ENCODE assay signal across 8 cellular contexts in genomic region chr18:59070181-59070912, GRCh38.
DNase-seq lines count a peak whose midpoint lies in the region; ATAC-seq and TF ChIP-seq lines count a peak whose summit lies in the region.

No MANE protein-coding gene starts in this region.

- H2AFZ ChIP-seq in MM.1S (ENCODE audit: low read length) (no peak overlapping the region), SU-DHL-6 (ENCODE audit: low read depth, low read length, severe bottlenecking) (peak overlapping the region; percentile 23)

- POLR2A ChIA-PET in activated naive CD8-positive, alpha-beta T cell treated with anti-CD3 and anti-CD28 coated beads, Interleukin-2, amount 10 ng/mL, durations not matched to agents 7 days and 5 days (lab: Charles Lee), result no interaction called here

- no peaks in the 10 kb centered on the region for H3K9me3 Mint-ChIP-seq in activated naive CD8-positive, alpha-beta T cell treated with anti-CD3 and anti-CD28 coated beads, Interleukin-2, amount 10 ng/mL, durations not matched to agents 7 days and 5 days

- TF ChIP-seq POLR2A in heart left ventricle (IDR thresholded peaks at IDR 0.05), result no peak

- H3K36me3 Mint-ChIP-seq in activated naive CD8-positive, alpha-beta T cell treated with anti-CD3 and anti-CD28 coated beads, Interleukin-2, amount 10 ng/mL, durations not matched to agents 7 days and 5 days, result no peaks in the 10 kb centered on the region

- DNase-seq in GOT3 (lab: John Stamatoyannopoulos, UW), result peak; percentile 38
- peak; percentile 87 for DNase-seq in MM.1S
- peak; percentile 78 for DNase-seq in activated naive CD8-positive, alpha-beta T cell treated with anti-CD3 and anti-CD28 coated beads, Interleukin-2, amount 10 ng/mL, durations not matched to agents 7 days and 5 days
- DNase-seq in heart left ventricle, result peak; percentile 82 to 87 (median 82)
- peak; percentile 84 for DNase-seq in putamen (ENCODE audit: low spot score)
- peak; percentile 91 to 96 for DNase-seq in aorta

- no peaks in the 10 kb centered on the region for H3K9me2 ChIP-seq in DOHH2 (replicated peaks; ENCODE audit: control insufficient read depth, low read length)
- no peaks in the 10 kb centered on the region for H3K9me2 ChIP-seq in MM.1S (replicated peaks; ENCODE audit: insufficient read depth, low read length)
- no peaks in the 10 kb centered on the region for H3K9me2 ChIP-seq in SU-DHL-6 (replicated peaks; ENCODE audit: insufficient read depth, low read length)

- no peaks in the 10 kb centered on the region for H4K20me1 ChIP-seq in DOHH2 (ENCODE audit: control insufficient read depth, insufficient read depth, low read depth, low read length)
- no peaks in the 10 kb centered on the region for H4K20me1 ChIP-seq in MM.1S (ENCODE audit: insufficient read depth, low read length)
- H4K20me1 ChIP-seq in SU-DHL-6 (ENCODE audit: low read depth, low read length), result no peaks in the 10 kb centered on the region

- TF ChIP-seq CTCF in DOHH2 (IDR thresholded peaks at IDR 0.05; ENCODE audit: low read depth, low read length, poor library complexity, severe bottlenecking) (peak; percentile 90), MM.1S (IDR thresholded peaks at IDR 0.05; ENCODE audit: low read length) (peak; percentile 86), SU-DHL-6 (IDR thresholded peaks at IDR 0.05; ENCODE audit: insufficient read depth, low read length, poor library complexity, severe bottlenecking) (peak; percentile 97), heart left ventricle (IDR thresholded peaks at IDR 0.05) (peak; percentile 81 to 94 (median 86))

- intact Hi-C loops in heart left ventricle (cut with DNase I) (loop anchor here (1.0 to 10.0 kb wide), 6 partner anchors 289 to 556 kb away; no protein-coding TSS in a partner anchor), aorta (cut with DNase I) (loop anchor here in 1 of 2 donors (2.0 kb wide), 1 partner anchor 290 kb away; no protein-coding TSS in a partner anchor)

- H3K4me3 Mint-ChIP-seq in activated naive CD8-positive, alpha-beta T cell treated with anti-CD3 and anti-CD28 coated beads, Interleukin-2, amount 10 ng/mL, durations not matched to agents 7 days and 5 days, result no peak overlapping the region

- ATAC-seq in activated naive CD8-positive, alpha-beta T cell treated with anti-CD3 and anti-CD28 coated beads, Interleukin-2, amount 10 ng/mL, durations not matched to agents 7 days and 5 days (ENCODE audit: low read depth), result peak; percentile 84
- peak; percentile 70 to 91 (median 88) for ATAC-seq in heart left ventricle
- peak; percentile 82 for ATAC-seq in aorta (ENCODE audit: low FRiP score)

- no peak overlapping the region for H3K27ac Mint-ChIP-seq in activated naive CD8-positive, alpha-beta T cell treated with anti-CD3 and anti-CD28 coated beads, Interleukin-2, amount 10 ng/mL, durations not matched to agents 7 days and 5 days

- H3K27ac ChIP-seq in DOHH2 (ENCODE audit: low read depth, low read length) (no peak overlapping the region), MM.1S (ENCODE audit: low read length) (no peak overlapping the region), SU-DHL-6 (ENCODE audit: low read depth, low read length) (no peak overlapping the region), heart left ventricle (no peak overlapping the region), aorta (ENCODE audit: low read depth in 1 of 2, low read length in 2 of 2) (no peak overlapping the region)

- no peaks in the 10 kb centered on the region for H3K4me1 Mint-ChIP-seq in activated naive CD8-positive, alpha-beta T cell treated with anti-CD3 and anti-CD28 coated beads, Interleukin-2, amount 10 ng/mL, durations not matched to agents 7 days and 5 days

- WGBS in heart left ventricle, 4 donors, result 27 to 31% (median 30%) methylated on average over 15 to 19 of the region's 19 CpGs
- 28 to 31% methylated on average over 19 of the region's 19 CpGs for WGBS in aorta, 2 donors

- H3K9me3 ChIP-seq in DOHH2 (ENCODE audit: control insufficient read depth, insufficient read depth, low read length) (no peaks in the 10 kb centered on the region), MM.1S (replicated peaks; ENCODE audit: insufficient read depth, low read length) (no peaks in the 10 kb centered on the region), SU-DHL-6 (ENCODE audit: insufficient read depth, low read length) (no peaks in the 10 kb centered on the region), heart left ventricle (no peaks in the 10 kb centered on the region), aorta (ENCODE audit: control insufficient read depth, low read length) (no peaks in the 10 kb centered on the region)

- H3K79me2 ChIP-seq in DOHH2 (ENCODE audit: control insufficient read depth, low read length) (no peaks in the 10 kb centered on the region), MM.1S (ENCODE audit: low read length) (no peaks in the 10 kb centered on the region), SU-DHL-6 (ENCODE audit: insufficient read depth, low read length) (no peaks in the 10 kb centered on the region)

- H3K4me3 ChIP-seq in DOHH2 (ENCODE audit: low read length) (no peak overlapping the region), MM.1S (ENCODE audit: low read length) (no peak overlapping the region), SU-DHL-6 (ENCODE audit: insufficient read depth, low read length, poor library complexity, severe bottlenecking) (no peak overlapping the region), heart left ventricle (no peak overlapping the region), aorta (ENCODE audit: low read length in 2 of 2) (no peak overlapping the region)

- peaks cover 8% of the 10 kb centered on the region for H3K27me3 Mint-ChIP-seq in activated naive CD8-positive, alpha-beta T cell treated with anti-CD3 and anti-CD28 coated beads, Interleukin-2, amount 10 ng/mL, durations not matched to agents 7 days and 5 days

- H3K9ac ChIP-seq in MM.1S (ENCODE audit: low read length) (no peak overlapping the region), SU-DHL-6 (ENCODE audit: low read length) (no peak overlapping the region)

- H3K36me3 ChIP-seq in DOHH2 (ENCODE audit: control insufficient read depth, low read length) (no peaks in the 10 kb centered on the region), MM.1S (replicated peaks; ENCODE audit: insufficient read depth, low read length) (no peaks in the 10 kb centered on the region), SU-DHL-6 (ENCODE audit: low read length) (no peaks in the 10 kb centered on the region), heart left ventricle (no peaks in the 10 kb centered on the region), aorta (ENCODE audit: control insufficient read depth in 1 of 2, insufficient read depth in 2 of 2, low read length in 1 of 2) (no peaks in the 10 kb centered on the region)

- H3K4me1 ChIP-seq in DOHH2 (ENCODE audit: control insufficient read depth, low read length), result peaks cover 8% of the 10 kb centered on the region
- no peaks in the 10 kb centered on the region for H3K4me1 ChIP-seq in MM.1S (ENCODE audit: low read length)
- no peaks in the 10 kb centered on the region for H3K4me1 ChIP-seq in heart left ventricle
- H3K4me1 ChIP-seq in aorta (ENCODE audit: control insufficient read depth in 1 of 2, insufficient read depth in 2 of 2, low read length in 2 of 2), result no peaks in the 10 kb centered on the region

- H3K27me3 ChIP-seq in DOHH2 (ENCODE audit: control insufficient read depth, low read length), result no peaks in the 10 kb centered on the region
- no peaks in the 10 kb centered on the region for H3K27me3 ChIP-seq in MM.1S (replicated peaks; ENCODE audit: insufficient read depth, low read length)
- no peaks in the 10 kb centered on the region for H3K27me3 ChIP-seq in SU-DHL-6 (ENCODE audit: low read length)
- H3K27me3 ChIP-seq in heart left ventricle, result no peaks in the 10 kb centered on the region
- no peaks in the 10 kb centered on the region for H3K27me3 ChIP-seq in aorta (ENCODE audit: control insufficient read depth in 1 of 2, insufficient read depth in 2 of 2, low read length in 1 of 2)

- H3F3A ChIP-seq in DOHH2 (ENCODE audit: control insufficient read depth, insufficient read depth), result no peaks in the 10 kb centered on the region
- H3F3A ChIP-seq in MM.1S (ENCODE audit: insufficient read depth, low read length), result no peaks in the 10 kb centered on the region
- H3F3A ChIP-seq in SU-DHL-6 (ENCODE audit: insufficient read depth), result no peaks in the 10 kb centered on the region

- H3K4me2 ChIP-seq in DOHH2 (ENCODE audit: low read length) (no peak overlapping the region), MM.1S (ENCODE audit: low read depth, low read length) (no peak overlapping the region), SU-DHL-6 (ENCODE audit: low read depth, low read length, poor library complexity, severe bottlenecking) (no peak overlapping the region)

Comparison
In these comparisons a context has a peak if more than half of its experiments do, and no peak if none do; other contexts are left out.
1. DNase-seq: peak in every context shown above with its lines; median percentile 94 in aorta; 87 in MM.1S; 84 in putamen; 82 in heart left ventricle; 78 in activated naive CD8-positive, alpha-beta T cell treated with anti-CD3 and anti-CD28 coated beads, Interleukin-2, amount 10 ng/mL, durations not matched to agents 7 days and 5 days; 38 in GOT3.